ENCODE assay signal across 34 cellular contexts in genomic region chr14:101259748-101260147, GRCh38.
"Had no signal": no experiment of that assay in that cellular context is flagged by ENCODE, and none has a peak within 500 bp of the region (broad histone marks: within the 10 kb centered on the region; RNA-seq: fewer than 3 reads in every experiment).

No MANE protein-coding gene starts in this region.

- H3K9me3 ChIP-seq: adrenal gland, ascending aorta, body of pancreas, breast epithelium had no signal

- ATAC-seq: activated naive CD4-positive, alpha-beta T cell treated with anti-CD3 and anti-CD28 coated beads, Interleukin-2, amount 50 U/mL, for 72 hours; activated naive CD8-positive, alpha-beta T cell treated with anti-CD3 and anti-CD28 coated beads, Interleukin-2, amount 50 U/mL, for 24 hours; activated T-cell treated with anti-CD3 and anti-CD28 coated beads, Interleukin-2, amount 50 U/mL, for 4 hours; activated T-cell treated with anti-CD3 and anti-CD28 coated beads, Interleukin-2, amount 50 U/mL, for 72 hours; activated T-helper 17 cell treated with anti-CD3 and anti-CD28 coated beads, Interleukin-2, amount 50 U/mL, for 72 hours; body of pancreas had no signal

- H3K27ac ChIP-seq: adrenal gland, ascending aorta, body of pancreas, brain microvascular endothelial cell, breast epithelium, cardiac muscle cell had no signal

- H3K27me3 ChIP-seq: adrenal gland, ascending aorta, body of pancreas, brain microvascular endothelial cell, cardiac muscle cell had no signal

- DNase-seq: activated effector memory CD4-positive, alpha-beta T cell treated with anti-CD3 and anti-CD28 coated beads, Interleukin-2, amount 50 U/mL, for 16 hours; activated effector memory CD4-positive, alpha-beta T cell treated with Interleukin-2 at 50 U/mL for 16 hours; activated gamma-delta T cell; activated gamma-delta T cell treated with Interleukin-2 at 50 U/mL for 16 hours; activated naive CD4-positive, alpha-beta T cell; activated naive CD4-positive, alpha-beta T cell treated with anti-CD3 and anti-CD28 coated beads for 36 hours; activated naive CD4-positive, alpha-beta T cell treated with anti-CD3 and anti-CD28 coated beads, Interleukin-2, amount 10 ng/mL, durations not matched to agents 7 days and 5 days; activated naive CD4-positive, alpha-beta T cell treated with anti-CD3 and anti-CD28 coated beads, Interleukin-2, amount 50 U/mL, for 16 hours; activated naive CD4-positive, alpha-beta T cell treated with Interleukin-2 at 50 U/mL for 16 hours; activated naive CD8-positive, alpha-beta T cell treated with anti-CD3 and anti-CD28 coated beads for 36 hours; activated naive CD8-positive, alpha-beta T cell treated with anti-CD3 and anti-CD28 coated beads, Interleukin-2, amount 10 ng/mL, durations not matched to agents 7 days and 5 days; activated naive CD8-positive, alpha-beta T cell treated with anti-CD3 and anti-CD28 coated beads, Interleukin-2, amount 50 U/mL, for 24 hours; activated T-cell treated with anti-CD3 and anti-CD28 coated beads, Interleukin-2, amount 50 U/mL, for 1 hour; activated T-cell treated with anti-CD3 and anti-CD28 coated beads, Interleukin-2, amount 50 U/mL, for 24 hours; activated T-cell treated with anti-CD3 and anti-CD28 coated beads, Interleukin-2, amount 50 U/mL, for 4 hours; activated T-cell treated with anti-CD3 and anti-CD28 coated beads, Interleukin-2, amount 50 U/mL, for 48 hours; activated T-cell treated with anti-CD3 and anti-CD28 coated beads, Interleukin-2, amount 50 U/mL, for 72 hours; adrenal gland; amniotic stem cell; amygdala; anterior cingulate cortex; aorta; body of pancreas; brain microvascular endothelial cell; caudate nucleus; central memory CD4-positive, alpha-beta T cell; cerebellar nuclear complex had no signal

- H3K4me1 ChIP-seq: adrenal gland, ascending aorta, body of pancreas, breast epithelium had no signal

- FAIRE-seq: astrocyte, bronchial epithelial cell had no signal

- H3K4me3 ChIP-seq: adrenal gland, ascending aorta, body of pancreas, breast epithelium, cardiac muscle cell had no signal

- H3K36me3 ChIP-seq: adrenal gland, ascending aorta, brain microvascular endothelial cell, breast epithelium, cardiac muscle cell had no signal
